9 cellular contexts compared by ENCODE assay signal in the genomic region with DNA sequence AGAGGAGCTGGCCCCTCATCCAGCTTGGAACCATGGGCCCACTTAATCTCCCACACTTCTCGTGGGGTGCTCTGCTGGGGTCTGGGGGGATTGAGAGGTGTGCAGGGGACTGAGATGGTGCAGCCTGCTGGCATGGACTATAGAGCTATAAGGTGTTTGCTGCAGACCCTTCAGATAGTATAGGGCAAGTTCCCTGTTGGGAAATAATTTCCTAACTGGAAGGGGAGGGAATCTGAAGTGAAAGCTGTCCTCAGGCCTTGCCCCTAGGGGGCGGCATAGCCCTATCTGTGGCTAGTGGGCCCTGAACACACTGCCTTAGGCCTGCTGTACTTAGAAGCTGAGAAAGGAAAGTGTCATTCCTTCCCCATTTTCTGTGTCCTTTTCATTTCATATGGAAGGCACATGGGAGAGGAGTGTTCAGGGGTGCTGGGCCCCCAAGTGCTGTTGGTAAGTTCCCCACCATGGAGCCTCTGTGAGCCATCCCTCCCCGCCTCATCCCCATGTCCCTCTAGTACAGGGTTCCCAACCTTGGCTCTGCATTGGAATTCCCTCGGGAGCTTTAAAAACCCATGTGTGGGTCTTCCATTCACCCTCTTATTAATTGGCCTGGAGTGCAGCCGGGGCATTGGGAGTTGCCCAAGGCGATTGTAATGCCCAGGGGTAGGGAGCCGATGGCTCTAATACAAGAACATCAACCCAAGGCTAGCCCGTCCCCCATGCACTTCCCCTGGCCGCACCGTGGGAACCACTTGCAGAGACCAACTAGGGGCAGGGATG. TPM values are rescaled to one million over a fixed set of nuclear protein-coding genes. Genes with fewer than 3 reads are reported as not detected.
A peak's percentile ranks its signal among the peaks of the same experiment; 100 is the strongest.
DNase-seq lines count a peak whose midpoint lies in the region; ATAC-seq, FAIRE-seq and TF ChIP-seq lines count a peak whose summit lies in the region.
"Had no signal": no experiment of that assay in that cellular context is flagged by ENCODE, and none has a peak within 500 bp of the region (broad histone marks: within the 10 kb centered on the region; RNA-seq: fewer than 3 reads in every experiment).

No MANE protein-coding gene starts in this region.

- H3K27ac ChIP-seq in Karpas-422 (ENCODE audit: low read length) = no peak overlapping the region
- H3K27ac ChIP-seq in PC-3 (ENCODE audit: low read length) = no peak overlapping the region
- H3K27ac ChIP-seq in osteoblast (ENCODE audit: low read depth, low read length) = no peak overlapping the region

- no peak for FAIRE-seq in frontal cortex (lab: Jason Lieb, UNC)

- no peaks in the 10 kb centered on the region for H3F3A ChIP-seq in PC-3 (ENCODE audit: low read length, unreplicated experiment)

- CTCF ChIA-PET in PC-3 (lab: Charles Lee) = no interaction called here

- peaks cover 31% of the 10 kb centered on the region for H3K36me3 Mint-ChIP-seq in activated T-helper 2 cell treated with anti-CD3 and anti-CD28 coated beads, Interferon-gamma antibody, Interleukin-2, Interleukin-4, amounts not matched to agents 10 μg/mL and 5 μg/mL and 100 μg/mL, durations not matched to agents 14 hours and 24 hours and 36 hours (ENCODE audit: low read depth)

- H3K27me3 Mint-ChIP-seq in activated T-helper 2 cell treated with anti-CD3 and anti-CD28 coated beads, Interferon-gamma antibody, Interleukin-2, Interleukin-4, amounts not matched to agents 10 μg/mL and 5 μg/mL and 100 μg/mL, durations not matched to agents 14 hours and 24 hours and 36 hours (ENCODE audit: low read depth) = no peaks in the 10 kb centered on the region
- H3K27me3 Mint-ChIP-seq: activated naive CD8-positive, alpha-beta T cell had no signal

- H3K9ac ChIP-seq in Karpas-422 (ENCODE audit: low read length) (no peak overlapping the region), PC-3 (ENCODE audit: low read length) (no peak overlapping the region)

- H3K4me1 ChIP-seq in Karpas-422 (ENCODE audit: low read length) (no peaks in the 10 kb centered on the region), PC-3 (ENCODE audit: insufficient read depth, low read length) (peaks cover 11% of the 10 kb centered on the region; the same call in 1 of the 2 replicates), osteoblast (ENCODE audit: insufficient read depth, low read length) (peaks cover 18% of the 10 kb centered on the region)

- no peak overlapping the region for H3K4me2 ChIP-seq in Karpas-422 (ENCODE audit: low read depth, low read length, poor library complexity, severe bottlenecking)
- no peak overlapping the region for H3K4me2 ChIP-seq in PC-3 (ENCODE audit: low read length)
- peak overlapping the region; percentile 5 for H3K4me2 ChIP-seq in osteoblast (ENCODE audit: insufficient read depth, low read length)

- H3K9me2 ChIP-seq in Karpas-422 (replicated peaks; ENCODE audit: insufficient read depth, low read length) (no peaks in the 10 kb centered on the region), PC-3 (replicated peaks; ENCODE audit: low read length) (no peaks in the 10 kb centered on the region)

- TF ChIP-seq CTCF in PC-3 (conservative IDR thresholded peaks at IDR 0.05; ENCODE audit: low read depth, low read length) = peak; percentile 95
- peak; percentile 98 for TF ChIP-seq CTCF in osteoblast (IDR thresholded peaks at IDR 0.05; ENCODE audit: extremely low read depth, low read depth, low read length)

- H3K27me3 ChIP-seq in Karpas-422 (ENCODE audit: low read length) (no peaks in the 10 kb centered on the region), PC-3 (ENCODE audit: low read length) (no peaks in the 10 kb centered on the region), osteoblast (ENCODE audit: insufficient read depth, low read length) (peaks cover 17% of the 10 kb centered on the region)

- POLR2A ChIA-PET in PC-3 (lab: Charles Lee; ENCODE audit: unreplicated experiment) = no interaction called here

- no TSS peak for BruUV-seq in PC-3 (replicated peaks; lab: Mats Ljungman, UMichigan)

- H3K4me1 Mint-ChIP-seq in activated T-helper 2 cell treated with anti-CD3 and anti-CD28 coated beads, Interferon-gamma antibody, Interleukin-2, Interleukin-4, amounts not matched to agents 10 μg/mL and 5 μg/mL and 100 μg/mL, durations not matched to agents 14 hours and 24 hours and 36 hours (ENCODE audit: low read depth) = peaks cover 8% of the 10 kb centered on the region

- H3K79me2 ChIP-seq in Karpas-422 (ENCODE audit: low read length) (no peaks in the 10 kb centered on the region), PC-3 (ENCODE audit: low read length) (no peaks in the 10 kb centered on the region), osteoblast (ENCODE audit: insufficient read depth, low read length) (no peaks in the 10 kb centered on the region)

- H3K4me3 Mint-ChIP-seq in activated T-helper 2 cell treated with anti-CD3 and anti-CD28 coated beads, Interferon-gamma antibody, Interleukin-2, Interleukin-4, amounts not matched to agents 10 μg/mL and 5 μg/mL and 100 μg/mL, durations not matched to agents 14 hours and 24 hours and 36 hours (ENCODE audit: low read depth) = no peak overlapping the region
- H3K4me3 Mint-ChIP-seq: activated naive CD8-positive, alpha-beta T cell had no signal

- DNase-seq in DMS53 treated with DMSO at 0.1 percent for 48 hours (lab: John Stamatoyannopoulos, UW; ENCODE audit: unreplicated experiment) = peak; percentile 80
- peak; percentile 80 for DNase-seq in Karpas-422
- peak; percentile 82 for DNase-seq in PC-3
- DNase-seq in activated effector memory CD4-positive, alpha-beta T cell treated with anti-CD3 and anti-CD28 coated beads, Interleukin-2, amount 50 U/mL, for 16 hours = peak; percentile 78
- peak; percentile 24 to 68 for DNase-seq in frontal cortex (ENCODE audit: low spot score in 2 of 2)
- DNase-seq in osteoblast (ENCODE audit: insufficient read length, low spot score, missing footprints) = peak; percentile 91
- no peak for DNase-seq in activated T-helper 2 cell treated with anti-CD3 and anti-CD28 coated beads, Interferon-gamma antibody, Interleukin-2, Interleukin-4, amounts not matched to agents 10 μg/mL and 5 μg/mL and 100 μg/mL, durations not matched to agents 14 hours and 24 hours and 36 hours (ENCODE audit: low spot score)

- H3K9me3 ChIP-seq in Karpas-422 (ENCODE audit: low read length) = no peaks in the 10 kb centered on the region
- no peaks in the 10 kb centered on the region for H3K9me3 ChIP-seq in PC-3 (ENCODE audit: low read length)
- H3K9me3 ChIP-seq in osteoblast (ENCODE audit: low read depth, low read length) = no peaks in the 10 kb centered on the region

- H2AFZ ChIP-seq in Karpas-422 (ENCODE audit: low read length) = no peak overlapping the region
- no peak overlapping the region for H2AFZ ChIP-seq in PC-3 (ENCODE audit: low read length)
- no peak overlapping the region for H2AFZ ChIP-seq in osteoblast (ENCODE audit: low read length)

- no peak overlapping the region for H3K27ac Mint-ChIP-seq in activated T-helper 2 cell treated with anti-CD3 and anti-CD28 coated beads, Interferon-gamma antibody, Interleukin-2, Interleukin-4, amounts not matched to agents 10 μg/mL and 5 μg/mL and 100 μg/mL, durations not matched to agents 14 hours and 24 hours and 36 hours

- H4K20me1 ChIP-seq in Karpas-422 (ENCODE audit: insufficient read depth, low read depth, low read length) = peaks cover 9% of the 10 kb centered on the region; the same call in 1 of the 2 replicates
- no peaks in the 10 kb centered on the region for H4K20me1 ChIP-seq in PC-3 (ENCODE audit: low read length)
- peaks cover 38% of the 10 kb centered on the region for H4K20me1 ChIP-seq in osteoblast (ENCODE audit: insufficient read depth, low read length)

- H3K9me3 Mint-ChIP-seq in activated T-helper 2 cell treated with anti-CD3 and anti-CD28 coated beads, Interferon-gamma antibody, Interleukin-2, Interleukin-4, amounts not matched to agents 10 μg/mL and 5 μg/mL and 100 μg/mL, durations not matched to agents 14 hours and 24 hours and 36 hours = no peaks in the 10 kb centered on the region

- no peak overlapping the region for H3K4me3 ChIP-seq in Karpas-422 (ENCODE audit: low read length)
- H3K4me3 ChIP-seq in PC-3 (ENCODE audit: low read length) = no peak overlapping the region
- no peak overlapping the region for H3K4me3 ChIP-seq in osteoblast (ENCODE audit: insufficient read depth, low read length)

- ATAC-seq in PC-3 = peak; percentile 27
- no peak for ATAC-seq in HG03521 (IDR thresholded peaks at IDR 0.05; ENCODE audit: unreplicated experiment)

- intact Hi-C loops in PC-3 (cut with micrococcal nuclease) = no loop called here
- intact Hi-C loops in activated T-helper 2 cell treated with anti-CD3 and anti-CD28 coated beads, Interferon-gamma antibody, Interleukin-2, Interleukin-4, amounts not matched to agents 10 μg/mL and 5 μg/mL and 100 μg/mL, durations not matched to agents 14 hours and 24 hours and 36 hours (cut with micrococcal nuclease) = loop anchor here (2.0 to 5.0 kb wide), 2 partner anchors 58 to 100 kb away; no protein-coding TSS in a partner anchor

- H3K36me3 ChIP-seq in Karpas-422 (ENCODE audit: insufficient read depth, low read length) = peaks cover 4% of the 10 kb centered on the region; the same call in 1 of the 2 replicates
- H3K36me3 ChIP-seq in PC-3 (ENCODE audit: low read depth, low read length) = peaks cover 27% of the 10 kb centered on the region
- peaks cover 34% of the 10 kb centered on the region for H3K36me3 ChIP-seq in osteoblast (ENCODE audit: insufficient read depth, low read length)

RNA-seq across cellular contexts. Expression of a gene that starts 19.7 kb away (rescaled TPM):
- 36.8 and 59.1 TPM in 2 replicates for total RNA-seq in Karpas-422 (2014; rRNA removed; shearing (Covaris generic); ENCODE audit: low replicate concordance)
- total RNA-seq in PC-3 (2014; rRNA removed) (45.6 and 48.4 TPM in 2 replicates), frontal cortex (53.0 TPM), osteoblast (43.9 and 44.9 TPM in 2 replicates)
- total RNA-seq in activated T-helper 2 cell treated with anti-CD3 and anti-CD28 coated beads, Interferon-gamma antibody, Interleukin-2, Interleukin-4, amounts not matched to agents 10 μg/mL and 5 μg/mL and 100 μg/mL, durations not matched to agents 14 hours and 24 hours and 36 hours = 53.9 and 60.4 TPM in 2 replicates

RNA-seq across cellular contexts. Expression of a gene that starts 36.4 kb away (rescaled TPM):
- not detected in 2 replicates for total RNA-seq in Karpas-422 (2014; rRNA removed; shearing (Covaris generic); ENCODE audit: low replicate concordance)
- total RNA-seq in PC-3 (2014; rRNA removed) = 0.11 TPM in 1 of 2 replicates, not detected in the other
- total RNA-seq in frontal cortex = 2.0 TPM
- total RNA-seq in osteoblast = not detected in 2 replicates
- total RNA-seq in activated T-helper 2 cell treated with anti-CD3 and anti-CD28 coated beads, Interferon-gamma antibody, Interleukin-2, Interleukin-4, amounts not matched to agents 10 μg/mL and 5 μg/mL and 100 μg/mL, durations not matched to agents 14 hours and 24 hours and 36 hours = not detected in 2 replicates
